10 cellular contexts compared by ENCODE assay signal in the genomic region with DNA sequence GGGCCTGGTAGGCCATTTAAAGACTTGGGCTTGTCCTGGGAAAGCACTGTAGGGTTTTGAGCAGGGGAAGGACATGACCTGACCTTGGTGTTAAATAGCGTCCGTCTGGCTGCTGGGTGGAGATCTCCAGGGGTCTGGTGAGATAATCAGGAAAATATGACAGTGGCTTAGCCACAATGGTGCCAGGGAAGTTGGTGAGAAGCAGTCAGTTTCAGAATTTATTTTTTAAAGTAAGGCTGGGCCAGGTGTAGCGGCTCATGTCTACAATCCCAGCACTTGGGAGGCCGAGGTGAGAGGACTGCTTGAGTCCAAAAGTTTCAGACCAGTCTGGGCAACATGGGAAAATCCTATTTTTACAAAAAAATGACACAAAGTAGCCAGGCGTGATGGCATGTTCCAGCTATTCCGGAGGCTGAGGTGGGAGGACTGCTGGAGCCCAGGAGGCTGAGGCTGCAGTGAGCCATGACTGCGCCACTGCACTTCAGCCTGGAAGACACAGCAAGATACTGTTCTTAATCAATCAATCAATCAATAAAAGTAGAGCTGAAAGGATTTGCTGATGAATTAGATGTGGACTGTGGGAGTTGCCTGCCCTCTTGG. TPM values are rescaled to one million over a fixed set of nuclear protein-coding genes. Genes with fewer than 3 reads are reported as not detected.
DNase-seq lines count a peak whose midpoint lies in the region; ATAC-seq and TF ChIP-seq lines count a peak whose summit lies in the region.
"Had no signal": no experiment of that assay in that cellular context is flagged by ENCODE, and none has a peak within 500 bp of the region (broad histone marks: within the 10 kb centered on the region; RNA-seq: fewer than 3 reads in every experiment).

No MANE protein-coding gene starts in this region.

- no peak for DNase-seq in left ventricle myocardium superior
- no peak for DNase-seq in left cardiac atrium
- no peak for DNase-seq in activated CD8-positive, alpha-beta T cell treated with anti-CD3 and anti-CD28 coated beads for 36 hours
- DNase-seq in mesenchymal stem cell = no peak
- no peak for DNase-seq in upper lobe of right lung
- DNase-seq in vagina (ENCODE audit: extremely low spot score in 2 of 2) = no peak
- no peak for DNase-seq in DMS153 (lab: John Stamatoyannopoulos, UW)

- H2BK5ac ChIP-seq in mesenchymal stem cell (ENCODE audit: low read depth, low read length, poor library complexity, severe bottlenecking) = no peak overlapping the region

- no peaks in the 10 kb centered on the region for H3K27me3 ChIP-seq in mesenchymal stem cell (ENCODE audit: control insufficient read depth in 1 of 2, insufficient read depth in 1 of 2, low read length in 2 of 2)
- no peaks in the 10 kb centered on the region for H3K27me3 ChIP-seq in upper lobe of right lung
- no peaks in the 10 kb centered on the region for H3K27me3 ChIP-seq in vagina

- no peak for TF ChIP-seq CTCF in activated CD8-positive, alpha-beta T cell treated with anti-CD3 and anti-CD28 coated beads for 36 hours (IDR thresholded peaks at IDR 0.05)
- TF ChIP-seq CTCF in upper lobe of right lung (IDR thresholded peaks at IDR 0.05) = no peak
- TF ChIP-seq CTCF in vagina (IDR thresholded peaks at IDR 0.05) = no peak

- CTCF ChIA-PET in activated CD8-positive, alpha-beta T cell treated with anti-CD3 and anti-CD28 coated beads for 36 hours (lab: Charles Lee) = interaction anchor here (0.9 to 5.4 kb wide), 2 partner anchors 20 to 42 kb away, joined by 3 to 18 read pairs; no protein-coding TSS in a partner anchor

- H3K4me3 Mint-ChIP-seq in activated CD8-positive, alpha-beta T cell treated with anti-CD3 and anti-CD28 coated beads for 36 hours = no peak overlapping the region
- H3K4me3 Mint-ChIP-seq: nephron had no signal

- peaks cover 47% of the 10 kb centered on the region for H3K4me1 ChIP-seq in mesenchymal stem cell (ENCODE audit: control insufficient read depth, insufficient read depth, low read depth, low read length)
- H3K4me1 ChIP-seq in upper lobe of right lung = peaks cover 85% of the 10 kb centered on the region
- H3K4me1 ChIP-seq in vagina = peaks cover 56% of the 10 kb centered on the region

- H3K79me1 ChIP-seq in mesenchymal stem cell (replicated peaks; ENCODE audit: low read length, poor library complexity, severe bottlenecking) = no peaks in the 10 kb centered on the region

- 93% methylated on average over 7 of the region's 7 CpGs for WGBS in mesenchymal stem cell

- no peak overlapping the region for H4K8ac ChIP-seq in mesenchymal stem cell (ENCODE audit: low read length)

- H3K4me3 ChIP-seq in mesenchymal stem cell (ENCODE audit: insufficient read depth in 1 of 2, low read depth in 1 of 2, low read length in 2 of 2) (no peak overlapping the region), upper lobe of right lung (no peak overlapping the region), vagina (no peak overlapping the region)

- TF ChIP-seq POLR2A in vagina (IDR thresholded peaks at IDR 0.05) = no peak

- H3K14ac ChIP-seq in mesenchymal stem cell (ENCODE audit: low read length in 2 of 2) = no peak overlapping the region

- H3K23ac ChIP-seq in mesenchymal stem cell (ENCODE audit: low read length in 2 of 2) = peak overlapping the region in 1 of 2 experiments; percentile 51

- POLR2A ChIA-PET in activated CD8-positive, alpha-beta T cell treated with anti-CD3 and anti-CD28 coated beads for 36 hours (lab: Charles Lee) = no interaction called here

- no peak overlapping the region for H2BK120ac ChIP-seq in mesenchymal stem cell (ENCODE audit: low read depth, low read length)

- peak overlapping the region; percentile 50 for H3K27ac Mint-ChIP-seq in activated CD8-positive, alpha-beta T cell treated with anti-CD3 and anti-CD28 coated beads for 36 hours
- H3K27ac Mint-ChIP-seq: nephron had no signal

- no peak overlapping the region for H2BK15ac ChIP-seq in mesenchymal stem cell (ENCODE audit: low read depth, poor library complexity, severe bottlenecking)

- intact Hi-C loops in left ventricle myocardium superior (cut with micrococcal nuclease) (no loop called here), left cardiac atrium (cut with DNase I) (no loop called here), upper lobe of right lung (cut with DNase I) (no loop called here), vagina (cut with DNase I) (no loop called here)
- intact Hi-C loops in activated CD8-positive, alpha-beta T cell treated with anti-CD3 and anti-CD28 coated beads for 36 hours (cut with micrococcal nuclease) = no loop called here

- H2AK5ac ChIP-seq in mesenchymal stem cell (ENCODE audit: low read length, severe bottlenecking) = peak overlapping the region; percentile 46

- ATAC-seq in left ventricle myocardium superior (peak; percentile 17), left cardiac atrium (no peak), upper lobe of right lung (no peak), HG02870 (IDR thresholded peaks at IDR 0.05; ENCODE audit: unreplicated experiment) (no peak)
- ATAC-seq in activated CD8-positive, alpha-beta T cell treated with anti-CD3 and anti-CD28 coated beads for 36 hours = no peak

- H3K9me3 Mint-ChIP-seq in activated CD8-positive, alpha-beta T cell treated with anti-CD3 and anti-CD28 coated beads for 36 hours = no peaks in the 10 kb centered on the region
- H3K9me3 Mint-ChIP-seq: nephron had no signal

- H3K4ac ChIP-seq in mesenchymal stem cell (ENCODE audit: low read depth in 1 of 2, low read length in 2 of 2) = no peak overlapping the region

- H3K36me3 ChIP-seq in mesenchymal stem cell (ENCODE audit: control insufficient read depth in 1 of 2, insufficient read depth in 2 of 2, low read depth in 1 of 2, low read length in 2 of 2) (peaks cover 56 to 88% of the 10 kb centered on the region in 2 experiments), upper lobe of right lung (peaks cover 30% of the 10 kb centered on the region), vagina (no peaks in the 10 kb centered on the region)

- H3K9me3 ChIP-seq in mesenchymal stem cell (ENCODE audit: control insufficient read depth, low read length) (no peaks in the 10 kb centered on the region), upper lobe of right lung (no peaks in the 10 kb centered on the region), vagina (no peaks in the 10 kb centered on the region)

- peaks cover 89% of the 10 kb centered on the region for H3K4me1 Mint-ChIP-seq in activated CD8-positive, alpha-beta T cell treated with anti-CD3 and anti-CD28 coated beads for 36 hours (ENCODE audit: low read depth)

- peak overlapping the region; percentile 4 to 64 for H3K18ac ChIP-seq in mesenchymal stem cell (ENCODE audit: low read depth in 1 of 2, low read length in 2 of 2)

- H3K36me3 Mint-ChIP-seq in activated CD8-positive, alpha-beta T cell treated with anti-CD3 and anti-CD28 coated beads for 36 hours (ENCODE audit: low read depth) = peaks cover 81% of the 10 kb centered on the region

- peak overlapping the region in 1 of 2 experiments; percentile 65 for H2BK12ac ChIP-seq in mesenchymal stem cell (ENCODE audit: low read length in 2 of 2)

- H3K4me2 ChIP-seq in mesenchymal stem cell (ENCODE audit: low read length, poor library complexity, severe bottlenecking) = no peak overlapping the region

- H4K91ac ChIP-seq in mesenchymal stem cell (ENCODE audit: low read length) = no peak overlapping the region

- H2AFZ ChIP-seq in mesenchymal stem cell (ENCODE audit: low read depth, low read length) = no peak overlapping the region

- H3K27me3 Mint-ChIP-seq in activated CD8-positive, alpha-beta T cell treated with anti-CD3 and anti-CD28 coated beads for 36 hours = no peaks in the 10 kb centered on the region

- no peak overlapping the region for H3K9ac ChIP-seq in mesenchymal stem cell (ENCODE audit: low read length)

- H3K27ac ChIP-seq in mesenchymal stem cell (ENCODE audit: low read length, poor library complexity, severe bottlenecking) = peak overlapping the region; percentile 46
- peak overlapping the region; percentile 36 for H3K27ac ChIP-seq in upper lobe of right lung
- H3K27ac ChIP-seq in vagina = no peak overlapping the region

RNA-seq across cellular contexts. Expression of gene BCL2L1, which starts 41.4 kb away (rescaled TPM):
- total RNA-seq in left ventricle myocardium superior (54.8 TPM), left cardiac atrium (10 to 100 TPM; 45.1 to 79.8 TPM), upper lobe of right lung (174 TPM), vagina (57.2 TPM)
- total RNA-seq in activated CD8-positive, alpha-beta T cell treated with anti-CD3 and anti-CD28 coated beads for 36 hours = 100 to 1,000 TPM; 182 TPM
- 116 TPM for polyA plus RNA-seq in mesenchymal stem cell (2013, experiment 1 of 2)
- polyA plus RNA-seq in mesenchymal stem cell (2013, experiment 2 of 2) = 114 TPM

RNA-seq across cellular contexts. Expression of gene COX4I2, which starts 43.5 kb away (rescaled TPM):
- total RNA-seq in left ventricle myocardium superior (10.1 TPM), left cardiac atrium (10 to 100 TPM; 11.4 to 12.6 TPM), upper lobe of right lung (19.1 TPM), vagina (2.5 TPM)
- not detected for total RNA-seq in activated CD8-positive, alpha-beta T cell treated with anti-CD3 and anti-CD28 coated beads for 36 hours
- polyA plus RNA-seq in mesenchymal stem cell (2013, experiment 1 of 2) = not detected
- polyA plus RNA-seq in mesenchymal stem cell (2013, experiment 2 of 2) = not detected
- polyA plus RNA-seq: BJ had no signal

RNA-seq across cellular contexts. Expression of gene TPX2, which starts 57.9 kb away (rescaled TPM):
- total RNA-seq in left ventricle myocardium superior (0.72 TPM), left cardiac atrium (1 to 10 TPM in 1 of 2 donors, under 1 TPM in 1; 0.73 to 2.0 TPM), upper lobe of right lung (1.6 TPM), vagina (6.1 TPM)
- 100 to 1,000 TPM; 112 to 113 TPM for total RNA-seq in activated CD8-positive, alpha-beta T cell treated with anti-CD3 and anti-CD28 coated beads for 36 hours
- 20.9 TPM for polyA plus RNA-seq in mesenchymal stem cell (2013, experiment 1 of 2)
- 21.1 TPM for polyA plus RNA-seq in mesenchymal stem cell (2013, experiment 2 of 2)

Comparison
In these comparisons a context has a peak if more than half of its experiments do, and no peak if none do; other contexts are left out.
1. RNA of gene TPX2, which starts 57.9 kb away (total RNA-seq): 112 to 113 TPM in activated CD8-positive, alpha-beta T cell treated with anti-CD3 and anti-CD28 coated beads for 36 hours; 6.1 TPM in vagina (single experiment), 0.73 to 2.0 TPM in left cardiac atrium, 1.6 TPM in upper lobe of right lung (single experiment) and 0.72 TPM in left ventricle myocardium superior (single experiment); every median in the first group is over 10 times any median in the second.